8 cellular contexts compared by ENCODE assay signal in the genomic region with DNA sequence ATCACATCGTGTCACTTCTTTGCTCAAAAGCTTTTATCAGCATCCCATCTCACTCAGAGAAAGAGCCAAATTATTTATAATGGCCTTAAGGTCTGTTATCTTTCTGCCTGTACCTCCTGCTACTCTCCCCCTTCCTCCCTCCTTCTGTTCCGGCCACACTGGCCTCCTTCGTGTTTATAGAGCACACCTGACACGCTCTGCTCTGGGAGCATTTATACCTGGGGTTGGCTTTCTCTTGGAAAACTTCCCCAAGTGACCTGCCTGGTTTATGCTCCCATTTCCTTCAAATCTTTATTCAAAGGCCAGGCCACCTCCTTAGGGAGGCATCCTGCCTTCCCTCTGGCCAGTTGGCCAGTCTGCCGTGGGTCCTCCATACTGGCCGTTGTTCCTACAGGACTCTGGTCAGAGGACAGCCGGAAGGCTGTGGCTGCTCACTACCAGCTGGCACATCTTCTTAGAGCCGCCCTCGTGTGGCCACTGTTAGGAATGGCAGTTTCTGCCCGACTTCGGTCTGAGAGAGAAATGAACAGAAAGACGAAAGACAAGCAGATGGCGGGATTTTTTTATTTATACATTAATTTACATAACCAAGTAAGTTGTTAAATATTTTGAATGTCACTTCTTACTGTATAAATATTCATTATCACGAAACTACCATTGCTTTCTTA.
DNase-seq lines count a peak whose midpoint lies in the region; ATAC-seq and FAIRE-seq lines count a peak whose summit lies in the region.

No MANE protein-coding gene starts in this region.

- DNase-seq in C1 segment of cervical spinal cord (lab: John Stamatoyannopoulos, UW) (peak in 13 of 14 donors; percentile 0 to 42 (median 15)), NCI-H82 (lab: John Stamatoyannopoulos, UW) (peak; percentile 83), middle frontal gyrus (ENCODE audit: extremely low spot score, low spot score) (peak; percentile 15)
- DNase-seq in activated CD8-positive, alpha-beta memory T cell treated with anti-CD3 and anti-CD28 coated beads for 4 hours (ENCODE audit: low read depth in 2 of 2), result peak; percentile 1 to 6
- peak; percentile 61 for DNase-seq in stimulated activated CD8-positive, alpha-beta memory T cell treated with anti-CD3 and anti-CD28 coated beads, Interleukin-4, amount 100 ng/mL, for 48 hours

- FAIRE-seq in endometrium (lab: Jason Lieb, UNC), result peak; percentile 79

- ATAC-seq in GM18909 (IDR thresholded peaks at IDR 0.05; ENCODE audit: poor library complexity, unreplicated experiment) (peak; percentile 96), HG03135 (IDR thresholded peaks at IDR 0.05; ENCODE audit: unreplicated experiment) (peak; percentile 90)

Comparison
In these comparisons a context has a peak if more than half of its experiments do, and no peak if none do; other contexts are left out.
1. Peak in every context shown above with its lines: DNase-seq and ATAC-seq.
2. DNase-seq: peak in every context shown above with its lines; median percentile 83 in NCI-H82; 61 in stimulated activated CD8-positive, alpha-beta memory T cell treated with anti-CD3 and anti-CD28 coated beads, Interleukin-4, amount 100 ng/mL, for 48 hours; 15 in C1 segment of cervical spinal cord; 15 in middle frontal gyrus; 4 in activated CD8-positive, alpha-beta memory T cell treated with anti-CD3 and anti-CD28 coated beads for 4 hours.